ENCODE assay signal across 18 cellular contexts in genomic region chr1:25026757-25027450, GRCh38.
DNase-seq lines count a peak whose midpoint lies in the region; ATAC-seq, FAIRE-seq and TF ChIP-seq lines count a peak whose summit lies in the region.
"Had no signal": no experiment of that assay in that cellular context is flagged by ENCODE, and none has a peak within 500 bp of the region (broad histone marks: within the 10 kb centered on the region; RNA-seq: fewer than 3 reads in every experiment).

No MANE protein-coding gene starts in this region.

- H3K27me3 Mint-ChIP-seq in CD4-positive, alpha-beta memory T cell, result no peaks in the 10 kb centered on the region

- H3F3A ChIP-seq in SU-DHL-6 (ENCODE audit: insufficient read depth), result peaks cover 15% of the 10 kb centered on the region

- CTCF ChIA-PET in CD4-positive, alpha-beta memory T cell (lab: Charles Lee; ENCODE audit: partially characterized antibody), result interaction anchor here (0.8 to 3.7 kb wide), 8 partner anchors 8 to 96 kb away, joined by 3 to 18 read pairs (median 4); partner anchors contain the start of gene RUNX3

- no peak for DNase-seq in CD4-positive, alpha-beta memory T cell
- DNase-seq in GM12891 (ENCODE audit: insufficient read length, low spot score) (no peak), glomerular visceral epithelial cell (ENCODE audit: extremely low spot score) (peak; percentile 43), colonic mucosa (no peak)
- DNase-seq: AML-193; DMS53; effector memory CD4-positive, alpha-beta T cell; MV-4-11; NCI-H2171 treated with DMSO at 0.1 percent for 48 hours; NK-92 treated with Interleukin-12 subunit alpha and Interleukin-12 subunit beta, amount 100 ng/mL, for 24 hours; retina had no signal

- H3K4me1 Mint-ChIP-seq in CD4-positive, alpha-beta memory T cell, result peaks cover 41 to 51% (median 49%) of the 10 kb centered on the region in 4 donors

- H3K4me2 ChIP-seq in SU-DHL-6 (ENCODE audit: low read depth, low read length, poor library complexity, severe bottlenecking), result no peak overlapping the region

- peak overlapping the region in 1 of 8 donors; percentile 17 for H3K4me3 Mint-ChIP-seq in CD4-positive, alpha-beta memory T cell
- H3K4me3 Mint-ChIP-seq: nephron had no signal

- H3K27ac Mint-ChIP-seq in CD4-positive, alpha-beta memory T cell, result peak overlapping the region in 4 of 7 donors; percentile 30 to 57 (median 44)
- H3K27ac Mint-ChIP-seq: activated T-helper 2 cell treated with anti-CD3 and anti-CD28 coated beads, Interferon-gamma antibody, Interleukin-2, Interleukin-4, amounts not matched to agents 10 μg/mL and 5 μg/mL and 100 μg/mL, durations not matched to agents 14 hours and 24 hours and 36 hours had no signal

- H4K20me1 ChIP-seq in SU-DHL-6 (ENCODE audit: low read depth, low read length), result no peaks in the 10 kb centered on the region

- POLR2A ChIA-PET in CD4-positive, alpha-beta memory T cell (lab: Charles Lee; ENCODE audit: partially characterized antibody), result interaction anchor here (0.9 to 9.0 kb wide), 5 partner anchors 10 to 98 kb away, joined by 4 to 172 read pairs (median 4); partner anchors contain the start of gene RUNX3

- H3K36me3 ChIP-seq in CD4-positive, alpha-beta memory T cell (ENCODE audit: insufficient read depth, low read length), result no peaks in the 10 kb centered on the region
- H3K36me3 ChIP-seq in SU-DHL-6 (ENCODE audit: low read length) (no peaks in the 10 kb centered on the region), colonic mucosa (no peaks in the 10 kb centered on the region)

- no peaks in the 10 kb centered on the region for H3K9me3 Mint-ChIP-seq in CD4-positive, alpha-beta memory T cell
- H3K9me3 Mint-ChIP-seq: activated T-helper 2 cell treated with anti-CD3 and anti-CD28 coated beads, Interferon-gamma antibody, Interleukin-2, Interleukin-4, amounts not matched to agents 10 μg/mL and 5 μg/mL and 100 μg/mL, durations not matched to agents 14 hours and 24 hours and 36 hours; nephron had no signal

- H3K4me1 ChIP-seq in CD4-positive, alpha-beta memory T cell (ENCODE audit: insufficient read depth, low read length), result peaks cover 93% of the 10 kb centered on the region
- no peaks in the 10 kb centered on the region for H3K4me1 ChIP-seq in colonic mucosa

- intact Hi-C loops in CD4-positive, alpha-beta memory T cell (cut with micrococcal nuclease), result no loop called here
- intact Hi-C loops in colonic mucosa (cut with DNase I), result no loop called here

- H3K36me3 Mint-ChIP-seq in CD4-positive, alpha-beta memory T cell, result no peaks in the 10 kb centered on the region

- H2AFZ ChIP-seq in SU-DHL-6 (ENCODE audit: low read depth, low read length, severe bottlenecking), result no peak overlapping the region

- TF ChIP-seq POLR2A in GM12891 (IDR thresholded peaks at IDR 0.05; ENCODE audit: low read depth, low read length), result no peak

- H3K9ac ChIP-seq in SU-DHL-6 (ENCODE audit: low read length) (0 out of 2 replicates have a peak overlapping the region, but pooled peaks have one; percentile 6), colonic mucosa (ENCODE audit: low read depth in 2 of 2, low read length in 2 of 2) (no peak overlapping the region)

- no peaks in the 10 kb centered on the region for H3K79me2 ChIP-seq in SU-DHL-6 (ENCODE audit: insufficient read depth, low read length)

- TF ChIP-seq CTCF in SU-DHL-6 (IDR thresholded peaks at IDR 0.05; ENCODE audit: insufficient read depth, low read length, poor library complexity, severe bottlenecking), result no peak
- TF ChIP-seq CTCF in colonic mucosa (IDR thresholded peaks at IDR 0.05), result no peak

- no peaks in the 10 kb centered on the region for H3K9me3 ChIP-seq in CD4-positive, alpha-beta memory T cell (ENCODE audit: control insufficient read depth in 1 of 2, low read length in 2 of 2)
- H3K9me3 ChIP-seq in SU-DHL-6 (ENCODE audit: insufficient read depth, low read length) (no peaks in the 10 kb centered on the region), colonic mucosa (no peaks in the 10 kb centered on the region)

- no peak overlapping the region for H3K27ac ChIP-seq in CD4-positive, alpha-beta memory T cell (ENCODE audit: low read depth, low read length)
- no peak overlapping the region for H3K27ac ChIP-seq in SU-DHL-6 (ENCODE audit: low read depth, low read length)
- no peak overlapping the region for H3K27ac ChIP-seq in colonic mucosa

- H3K27me3 ChIP-seq in CD4-positive, alpha-beta memory T cell (ENCODE audit: insufficient read depth, low read length), result no peaks in the 10 kb centered on the region
- H3K27me3 ChIP-seq in SU-DHL-6 (ENCODE audit: low read length) (no peaks in the 10 kb centered on the region), colonic mucosa (no peaks in the 10 kb centered on the region)

- no peaks in the 10 kb centered on the region for H3K9me2 ChIP-seq in SU-DHL-6 (replicated peaks; ENCODE audit: insufficient read depth, low read length)

- peak; percentile 85 for FAIRE-seq in GM12891 (lab: Jason Lieb, UNC)

- no peak overlapping the region for H3K4me3 ChIP-seq in CD4-positive, alpha-beta memory T cell (ENCODE audit: low read length in 2 of 2)
- no peak overlapping the region for H3K4me3 ChIP-seq in SU-DHL-6 (ENCODE audit: insufficient read depth, low read length, poor library complexity, severe bottlenecking)
- H3K4me3 ChIP-seq in colonic mucosa, result no peak overlapping the region

- ATAC-seq in GM21526 (IDR thresholded peaks at IDR 0.05; ENCODE audit: low FRiP score, unreplicated experiment) (no peak), HG02840 (IDR thresholded peaks at IDR 0.05; ENCODE audit: low FRiP score, unreplicated experiment) (no peak), HG03565 (IDR thresholded peaks at IDR 0.05; ENCODE audit: unreplicated experiment) (no peak)
- ATAC-seq: activated CD4-positive, CD25-positive, alpha-beta regulatory T cell treated with anti-CD3 and anti-CD28 coated beads, Interleukin-2, amount 50 U/mL, for 24 hours had no signal

TF ChIP-seq in GM12891, 5 proteins besides CTCF, POLR2A, EP300 and RAD21:
- no peak for TF ChIP-seq TAF1 (IDR thresholded peaks at IDR 0.05; ENCODE audit: low read depth, low read length)
- TF ChIP-seq POLR2AphosphoS5 (IDR thresholded peaks at IDR 0.05; ENCODE audit: low read depth, low read length), result no peak
- 0 out of 2 replicates have a peak, but pooled peaks have one; percentile 23 for TF ChIP-seq SPI1 (IDR thresholded peaks at IDR 0.05; ENCODE audit: low read depth, low read length)
